Comparison of ENCODE assay signal across 20 cellular contexts in genomic region chr3:153577059-153577736, GRCh38.
A peak's percentile ranks its signal among the peaks of the same experiment; 100 is the strongest.
DNase-seq lines count a peak whose midpoint lies in the region; ATAC-seq and TF ChIP-seq lines count a peak whose summit lies in the region.
"Had no signal": no experiment of that assay in that cellular context is flagged by ENCODE, and none has a peak within 500 bp of the region (broad histone marks: within the 10 kb centered on the region; RNA-seq: fewer than 3 reads in every experiment).

No MANE protein-coding gene starts in this region.

- H3K9me2 ChIP-seq in MM.1S (replicated peaks; ENCODE audit: insufficient read depth, low read length), result no peaks in the 10 kb centered on the region

- H3K9me3 Mint-ChIP-seq in stimulated activated effector memory CD8-positive, alpha-beta T cell treated with anti-CD3 and anti-CD28 coated beads, Interleukin-12 subunit alpha, Interleukin-12 subunit beta, amount 100 ng/mL, for 72 hours, result no peaks in the 10 kb centered on the region
- H3K9me3 Mint-ChIP-seq: CD8-positive, alpha-beta T cell; H9; HFFc6 had no signal

- peak overlapping the region; percentile 5; the same call in 1 of the 2 replicates for H3K9ac ChIP-seq in MM.1S (ENCODE audit: low read length)

- H3K36me3 ChIP-seq in MM.1S (replicated peaks; ENCODE audit: insufficient read depth, low read length) (no peaks in the 10 kb centered on the region), aorta (ENCODE audit: control insufficient read depth in 1 of 2, insufficient read depth in 2 of 2, low read length in 1 of 2) (no peaks in the 10 kb centered on the region)

- H2AFZ ChIP-seq in MM.1S (ENCODE audit: low read length), result peak overlapping the region; percentile 94

- no peaks in the 10 kb centered on the region for H3F3A ChIP-seq in MM.1S (ENCODE audit: insufficient read depth, low read length)

- H3K4me1 Mint-ChIP-seq in stimulated activated effector memory CD8-positive, alpha-beta T cell treated with anti-CD3 and anti-CD28 coated beads, Interleukin-12 subunit alpha, Interleukin-12 subunit beta, amount 100 ng/mL, for 72 hours, result peaks cover 6% of the 10 kb centered on the region

- H3K27ac Mint-ChIP-seq in stimulated activated effector memory CD8-positive, alpha-beta T cell treated with anti-CD3 and anti-CD28 coated beads, Interleukin-12 subunit alpha, Interleukin-12 subunit beta, amount 100 ng/mL, for 72 hours, result no peak overlapping the region
- H3K27ac Mint-ChIP-seq: CD8-positive, alpha-beta T cell; H9; HFFc6 had no signal

- no peak for TF ChIP-seq CTCF in MM.1S (IDR thresholded peaks at IDR 0.05; ENCODE audit: low read length)

- H3K4me1 ChIP-seq in MM.1S (ENCODE audit: low read length) (peaks cover 18% of the 10 kb centered on the region), aorta (ENCODE audit: control insufficient read depth in 1 of 2, insufficient read depth in 2 of 2, low read length in 2 of 2) (no peaks in the 10 kb centered on the region)

- no peaks in the 10 kb centered on the region for H3K36me3 Mint-ChIP-seq in stimulated activated effector memory CD8-positive, alpha-beta T cell treated with anti-CD3 and anti-CD28 coated beads, Interleukin-12 subunit alpha, Interleukin-12 subunit beta, amount 100 ng/mL, for 72 hours
- H3K36me3 Mint-ChIP-seq: CD8-positive, alpha-beta T cell had no signal

- no peak overlapping the region; the same call in 1 of the 2 replicates for H3K4me3 ChIP-seq in MM.1S (ENCODE audit: low read length)
- no peak overlapping the region for H3K4me3 ChIP-seq in aorta (ENCODE audit: low read length in 2 of 2)

- ATAC-seq in GM18511 (IDR thresholded peaks at IDR 0.05; ENCODE audit: unreplicated experiment) (peak; percentile 53), aorta (ENCODE audit: low FRiP score) (no peak), HG03460 (IDR thresholded peaks at IDR 0.05; ENCODE audit: unreplicated experiment) (no peak)
- ATAC-seq in stimulated activated effector memory CD8-positive, alpha-beta T cell treated with anti-CD3 and anti-CD28 coated beads, Interleukin-12 subunit alpha, Interleukin-12 subunit beta, amount 100 ng/mL, for 72 hours, result peak; percentile 96
- ATAC-seq: CD8-positive, alpha-beta T cell; Right ventricle myocardium inferior had no signal

- no peaks in the 10 kb centered on the region for H4K20me1 ChIP-seq in MM.1S (ENCODE audit: insufficient read depth, low read length)

- 72 to 77% methylated on average over 3 of the region's 3 CpGs for WGBS in aorta, 2 donors

- peak; percentile 11 to 30 for DNase-seq in NOMO-1 (lab: John Stamatoyannopoulos, UW; ENCODE audit: unreplicated experiment in 2 of 2)
- no peak for DNase-seq in NOMO-1 treated with dmso at 0.1 percent for 144 hours (lab: John Stamatoyannopoulos, UW; ENCODE audit: unreplicated experiment)
- peak; percentile 56 for DNase-seq in MM.1S
- DNase-seq in stimulated activated effector memory CD8-positive, alpha-beta T cell treated with anti-CD3 and anti-CD28 coated beads, Interleukin-12 subunit alpha, Interleukin-12 subunit beta, amount 100 ng/mL, for 72 hours (ENCODE audit: low spot score in 2 of 2), result no peak
- no peak for DNase-seq in superior temporal gyrus (ENCODE audit: extremely low spot score)
- DNase-seq in aorta, result no peak
- DNase-seq: AML-193; CD8-positive, alpha-beta T cell; DND-41; H9; HFFc6; NCI-H1092; NCI-H1436; NCI-H1930; NCI-H2227 treated with DMSO at 0.1 percent for 48 hours; NCI-H510A had no signal

- intact Hi-C loops in aorta (cut with DNase I), result no loop called here

- H3K27me3 ChIP-seq in MM.1S (replicated peaks; ENCODE audit: insufficient read depth, low read length) (no peaks in the 10 kb centered on the region), aorta (ENCODE audit: control insufficient read depth in 1 of 2, insufficient read depth in 2 of 2, low read length in 1 of 2) (no peaks in the 10 kb centered on the region)

- H3K4me2 ChIP-seq in MM.1S (ENCODE audit: low read depth, low read length), result peak overlapping the region; percentile 35

- H3K4me3 Mint-ChIP-seq in stimulated activated effector memory CD8-positive, alpha-beta T cell treated with anti-CD3 and anti-CD28 coated beads, Interleukin-12 subunit alpha, Interleukin-12 subunit beta, amount 100 ng/mL, for 72 hours, result no peak overlapping the region
- H3K4me3 Mint-ChIP-seq: CD8-positive, alpha-beta T cell; H9; HFFc6 had no signal

- no peaks in the 10 kb centered on the region for H3K9me3 ChIP-seq in MM.1S (replicated peaks; ENCODE audit: insufficient read depth, low read length)
- no peaks in the 10 kb centered on the region for H3K9me3 ChIP-seq in aorta (ENCODE audit: control insufficient read depth, low read length)

- peak overlapping the region; percentile 25; the same call in 1 of the 2 replicates for H3K27ac ChIP-seq in MM.1S (ENCODE audit: low read length)
- no peak overlapping the region for H3K27ac ChIP-seq in aorta (ENCODE audit: low read depth in 1 of 2, low read length in 2 of 2)
- H3K27ac ChIP-seq: 22Rv1 had no signal

- H3K79me2 ChIP-seq in MM.1S (ENCODE audit: low read length), result no peaks in the 10 kb centered on the region

Comparison
In these comparisons a context has a peak if more than half of its experiments do, and no peak if none do; other contexts are left out.
1. DNase-seq: peak in NOMO-1 (2 of 2) and MM.1S (single experiment); none in NOMO-1 treated with dmso at 0.1 percent for 144 hours (single experiment), stimulated activated effector memory CD8-positive, alpha-beta T cell treated with anti-CD3 and anti-CD28 coated beads, Interleukin-12 subunit alpha, Interleukin-12 subunit beta, amount 100 ng/mL, for 72 hours (0 of 2), superior temporal gyrus (single experiment) and aorta (0 of 2).
2. ATAC-seq: peak in GM18511 (single experiment) and stimulated activated effector memory CD8-positive, alpha-beta T cell treated with anti-CD3 and anti-CD28 coated beads, Interleukin-12 subunit alpha, Interleukin-12 subunit beta, amount 100 ng/mL, for 72 hours (single experiment); none in aorta (single experiment) and HG03460 (single experiment).